In the genomic region with DNA sequence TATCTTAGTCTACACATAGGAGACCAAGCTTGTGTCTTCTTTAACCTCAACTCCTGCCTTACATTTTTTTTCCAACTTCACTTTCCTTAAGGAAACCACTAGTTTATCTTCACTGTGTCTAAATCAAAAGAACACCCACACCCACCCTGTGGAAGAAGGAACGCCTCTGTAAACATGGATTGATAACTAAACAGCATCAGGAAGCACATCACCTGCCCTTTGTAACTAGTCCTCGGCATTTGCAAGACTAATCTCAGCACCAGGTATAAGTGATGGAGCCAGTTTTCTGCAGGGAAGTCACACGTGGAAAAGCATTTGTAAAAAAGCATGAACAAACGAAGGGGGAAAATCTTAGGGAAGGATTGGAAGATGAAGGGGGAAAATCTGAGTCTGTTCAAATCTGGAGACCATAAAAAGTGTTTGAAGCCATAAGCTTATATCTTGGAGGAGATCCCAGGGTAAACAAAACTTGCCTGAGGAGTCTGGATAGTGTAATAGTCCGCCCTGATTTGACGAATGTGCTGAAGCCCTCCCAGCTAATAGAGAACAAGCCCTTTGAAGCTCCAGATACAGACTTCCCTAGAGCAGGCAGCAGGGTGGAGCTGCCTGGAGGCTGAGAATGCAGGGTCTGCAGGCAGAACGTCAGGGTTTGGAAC, we compare ENCODE assay signal across 22 cellular contexts.
"Had no signal": no experiment of that assay in that cellular context is flagged by ENCODE, and none has a peak within 500 bp of the region (broad histone marks: within the 10 kb centered on the region; RNA-seq: fewer than 3 reads in every experiment).

No MANE protein-coding gene starts in this region.

- H3K4me3 ChIP-seq: gastroesophageal sphincter, left ventricle myocardium inferior, neural progenitor cell, pancreas had no signal

- H3K27ac ChIP-seq: epithelial cell of prostate, gastroesophageal sphincter, left ventricle myocardium inferior, neural progenitor cell, pancreas had no signal

- H3K4me3 Mint-ChIP-seq: activated T-helper 17 cell treated with anti-CD3 and anti-CD28 coated beads, Interleukin-2, amount 50 U/mL, for 72 hours had no signal

- H3K27me3 Mint-ChIP-seq: activated T-helper 17 cell treated with anti-CD3 and anti-CD28 coated beads, Interleukin-2, amount 50 U/mL, for 72 hours had no signal

- H3K36me3 ChIP-seq: gastroesophageal sphincter, left ventricle myocardium inferior, neural progenitor cell, pancreas had no signal

- H3K9me3 ChIP-seq: gastroesophageal sphincter, left ventricle myocardium inferior, pancreas had no signal

- H3K4me2 ChIP-seq: neural progenitor cell had no signal

- H3K36me3 Mint-ChIP-seq: neural progenitor cell had no signal

- H3K4me1 ChIP-seq: left ventricle myocardium inferior, pancreas had no signal

- FAIRE-seq: kidney, pancreas had no signal

- H2AFZ ChIP-seq: neural progenitor cell had no signal

- H3K27me3 ChIP-seq: gastroesophageal sphincter, neural progenitor cell, pancreas had no signal

- DNase-seq: activated CD4-positive, alpha-beta T cell treated with anti-CD3 and anti-CD28 coated beads, Interleukin-2, amount 50 U/mL, for 4 hours; activated CD4-positive, CD25-positive, alpha-beta regulatory T cell treated with anti-CD3 and anti-CD28 coated beads, Interleukin-2, amount 50 U/mL, for 72 hours; activated naive CD4-positive, alpha-beta T cell treated with Interleukin-2 at 50 U/mL for 16 hours; activated T-cell treated with anti-CD3 and anti-CD28 coated beads for 4 hours; aorta; cortex of kidney; effector CD8-positive, alpha-beta T cell; kidney; left ventricle myocardium inferior; pancreas; stimulated activated CD4-positive, alpha-beta T cell treated with anti-CD3 and anti-CD28 coated beads, Interleukin-15, amount 100 ng/mL, for 24 hours; stimulated activated CD4-positive, alpha-beta T cell treated with anti-CD3 and anti-CD28 coated beads, Interleukin-4, amount 100 ng/mL, for 1 hour; stimulated activated naive CD4-positive, alpha-beta T cell; substantia nigra; T-helper 1 cell; T1000; trophoblast cell had no signal

- H3K27ac Mint-ChIP-seq: activated T-helper 17 cell treated with anti-CD3 and anti-CD28 coated beads, Interleukin-2, amount 50 U/mL, for 72 hours; neural progenitor cell had no signal

- ATAC-seq: activated T-helper 17 cell treated with anti-CD3 and anti-CD28 coated beads, Interleukin-2, amount 50 U/mL, for 72 hours; gastroesophageal sphincter; pancreas; SK-N-SH treated with all-trans-retinoic acid at 6 μM for 48 hours had no signal

- H3K4me1 Mint-ChIP-seq: activated T-helper 17 cell treated with anti-CD3 and anti-CD28 coated beads, Interleukin-2, amount 50 U/mL, for 72 hours; neural progenitor cell had no signal
